9 cellular contexts compared by ENCODE assay signal in the genomic region with DNA sequence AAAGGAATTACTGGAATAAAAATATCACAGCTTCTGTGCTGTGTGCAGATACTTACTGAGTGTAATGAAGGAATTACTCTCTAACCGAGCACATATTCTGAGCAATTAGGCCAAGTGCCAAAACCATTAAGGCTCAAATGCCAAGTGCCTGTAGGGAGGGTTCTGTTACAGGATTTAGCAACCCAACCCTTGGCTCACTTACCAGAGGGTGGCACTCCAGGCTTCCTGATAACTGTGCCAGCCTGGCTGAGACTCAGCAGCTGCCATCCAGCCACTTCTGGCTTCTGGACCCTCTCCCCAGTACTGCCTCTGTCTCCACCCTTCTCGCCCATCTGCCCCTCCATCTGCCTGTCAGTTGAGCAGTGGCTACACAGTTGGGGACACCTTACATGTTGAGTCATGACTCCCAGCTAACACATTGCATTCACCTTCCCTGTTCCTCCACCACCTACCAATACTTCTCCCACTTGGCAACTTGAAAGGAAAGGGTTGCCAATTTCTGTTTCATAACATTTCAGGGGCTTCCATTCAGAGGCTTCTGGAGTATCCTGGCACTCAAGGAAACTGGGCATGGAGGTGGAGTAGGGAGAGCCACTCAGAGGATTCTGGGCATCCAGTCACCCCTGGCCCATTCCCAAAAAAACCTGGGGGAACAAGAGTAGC.
A peak's percentile ranks its signal among the peaks of the same experiment; 100 is the strongest.
DNase-seq lines count a peak whose midpoint lies in the region; ATAC-seq, FAIRE-seq and TF ChIP-seq lines count a peak whose summit lies in the region.
"Had no signal": no experiment of that assay in that cellular context is flagged by ENCODE, and none has a peak within 500 bp of the region (broad histone marks: within the 10 kb centered on the region; RNA-seq: fewer than 3 reads in every experiment).

No MANE protein-coding gene starts in this region.

- no peaks in the 10 kb centered on the region for H3K9me1 ChIP-seq in endothelial cell of umbilical vein (replicated peaks; ENCODE audit: control insufficient read depth, extremely low read depth, insufficient read depth, low read length)

- no peak overlapping the region for H3K9ac ChIP-seq in endothelial cell of umbilical vein (replicated peaks; ENCODE audit: extremely low read depth, insufficient read depth, low read length)
- no peak overlapping the region for H3K9ac ChIP-seq in neural progenitor cell
- no peak overlapping the region for H3K9ac ChIP-seq in smooth muscle cell (ENCODE audit: low read depth)

- FAIRE-seq in endothelial cell of umbilical vein (lab: Jason Lieb, UNC), result peak; percentile 79

- H3K4me1 Mint-ChIP-seq in neural progenitor cell, result no peaks in the 10 kb centered on the region
- H3K4me1 Mint-ChIP-seq: neural crest cell had no signal

- CTCF ChIA-PET in endothelial cell of umbilical vein (lab: Charles Lee), result interaction anchor here (1.0 to 2.9 kb wide), 11 partner anchors 8 to 1012 kb away, joined by 3 to 12 read pairs (median 4); no protein-coding TSS in a partner anchor

- intact Hi-C loops in endothelial cell of umbilical vein (cut with micrococcal nuclease), result no loop called here

- no peak overlapping the region for H3K4me3 Mint-ChIP-seq in neural progenitor cell
- H3K4me3 Mint-ChIP-seq: neural crest cell had no signal

- TF ChIP-seq POLR2A in endothelial cell of umbilical vein (IDR thresholded peaks at IDR 0.05; ENCODE audit: low read depth, low read length), result no peak

- no peaks in the 10 kb centered on the region for H4K20me1 ChIP-seq in endothelial cell of umbilical vein (replicated peaks; ENCODE audit: control insufficient read depth, extremely low read depth, insufficient read depth, low read length)
- no peaks in the 10 kb centered on the region for H4K20me1 ChIP-seq in neural progenitor cell (ENCODE audit: low read depth)
- H4K20me1 ChIP-seq in smooth muscle cell (ENCODE audit: low read depth), result no peaks in the 10 kb centered on the region

- peaks cover 5% of the 10 kb centered on the region for H3K9me3 Mint-ChIP-seq in neural progenitor cell

- H3K4me1 ChIP-seq in endothelial cell of umbilical vein (ENCODE audit: control insufficient read depth, extremely low read depth, insufficient read depth, low read length) (no peaks in the 10 kb centered on the region), neural progenitor cell (peaks cover 5% of the 10 kb centered on the region), smooth muscle cell (ENCODE audit: low read depth) (peaks cover 4% of the 10 kb centered on the region)

- H3F3A ChIP-seq in neural progenitor cell (ENCODE audit: low read depth), result no peaks in the 10 kb centered on the region
- no peaks in the 10 kb centered on the region for H3F3A ChIP-seq in smooth muscle cell (ENCODE audit: low read depth)

- no peaks in the 10 kb centered on the region for H3K79me2 ChIP-seq in endothelial cell of umbilical vein (ENCODE audit: control insufficient read depth, insufficient read depth, low read length)
- H3K79me2 ChIP-seq in neural progenitor cell (ENCODE audit: low read depth), result no peaks in the 10 kb centered on the region
- no peaks in the 10 kb centered on the region for H3K79me2 ChIP-seq in smooth muscle cell (ENCODE audit: low read depth)

- no peaks in the 10 kb centered on the region for H3K27me3 Mint-ChIP-seq in neural progenitor cell (ENCODE audit: insufficient read depth, low read depth)

- no TSS peak for BruUV-seq in endothelial cell of umbilical vein (replicated peaks; lab: Mats Ljungman, UMichigan)

- H2AFZ ChIP-seq in endothelial cell of umbilical vein (ENCODE audit: low read depth, low read length) (no peak overlapping the region), neural progenitor cell (replicated peaks) (no peak overlapping the region), smooth muscle cell (ENCODE audit: low read depth) (no peak overlapping the region)

- H3K36me3 ChIP-seq in endothelial cell of umbilical vein (ENCODE audit: control insufficient read depth in 2 of 2, extremely low read depth in 1 of 2, insufficient read depth in 2 of 2, low read length in 2 of 2) (no peaks in the 10 kb centered on the region), neural progenitor cell (no peaks in the 10 kb centered on the region), smooth muscle cell (ENCODE audit: low read depth) (no peaks in the 10 kb centered on the region)

- H3K36me3 Mint-ChIP-seq in neural progenitor cell, result no peaks in the 10 kb centered on the region

- DNase-seq in AG08396 (ENCODE audit: low spot score), result peak; percentile 9
- peak; percentile 81 for DNase-seq in HT-29 (ENCODE audit: low spot score)
- DNase-seq in RPMI7951 (ENCODE audit: low read depth), result peak; percentile 63
- peak; percentile 61 for DNase-seq in endothelial cell of umbilical vein (ENCODE audit: low read depth, low spot score)
- peak; percentile 52 for DNase-seq in neural progenitor cell (ENCODE audit: low spot score)
- DNase-seq in smooth muscle cell (lab: John Stamatoyannopoulos, UW; ENCODE audit: unreplicated experiment), result no peak

- no peak overlapping the region for H3K27ac Mint-ChIP-seq in neural progenitor cell

- H3K27me3 ChIP-seq in endothelial cell of umbilical vein (ENCODE audit: control insufficient read depth in 2 of 2, insufficient read depth in 2 of 2, low read length in 2 of 2) (no peaks in the 10 kb centered on the region), neural progenitor cell (no peaks in the 10 kb centered on the region), smooth muscle cell (ENCODE audit: low read depth) (no peaks in the 10 kb centered on the region)

- no peaks in the 10 kb centered on the region for H3K9me3 ChIP-seq in endothelial cell of umbilical vein (replicated peaks; ENCODE audit: control insufficient read depth, insufficient read depth, low read length)
- no peaks in the 10 kb centered on the region for H3K9me3 ChIP-seq in neural progenitor cell (ENCODE audit: low read depth)
- H3K9me3 ChIP-seq in smooth muscle cell (replicated peaks; ENCODE audit: low read depth), result no peaks in the 10 kb centered on the region

- H3K4me3 ChIP-seq in endothelial cell of umbilical vein (replicated peaks in 1 of 3; ENCODE audit: insufficient read depth in 1 of 3, low read depth in 1 of 3, low read length in 3 of 3), result no peak overlapping the region
- no peak overlapping the region for H3K4me3 ChIP-seq in neural progenitor cell
- H3K4me3 ChIP-seq in smooth muscle cell, result no peak overlapping the region

- H3K4me2 ChIP-seq in endothelial cell of umbilical vein (ENCODE audit: insufficient read depth, low read length) (no peak overlapping the region), neural progenitor cell (no peak overlapping the region), smooth muscle cell (no peak overlapping the region)

- TF ChIP-seq CTCF in endothelial cell of umbilical vein (IDR thresholded peaks at IDR 0.05; ENCODE audit: extremely low read depth in 1 of 2, insufficient read depth in 1 of 2, low read depth in 1 of 2, low read length in 2 of 2) (peak; percentile 32 to 45), neural progenitor cell (IDR thresholded peaks at IDR 0.05) (peak; percentile 45), smooth muscle cell (IDR thresholded peaks at IDR 0.05; ENCODE audit: borderline replicate concordance, insufficient read depth, poor library complexity, severe bottlenecking) (no peak)

- 56% methylated on average over 2 of the region's 2 CpGs for WGBS in smooth muscle cell (ENCODE audit: low lambda C conversion rate)

- ATAC-seq in GM19452 (IDR thresholded peaks at IDR 0.05; ENCODE audit: unreplicated experiment), result no peak
- ATAC-seq in GM21526 (IDR thresholded peaks at IDR 0.05; ENCODE audit: low FRiP score, unreplicated experiment), result no peak

- POLR2A ChIA-PET in endothelial cell of umbilical vein (lab: Charles Lee), result no interaction called here

- dilution Hi-C loops in endothelial cell of umbilical vein (cut with MboI; ENCODE audit: extremely low pct_ligation_motif_present, low sequenced_read_pairs), result no loop called here

- no peak overlapping the region for H3K27ac ChIP-seq in endothelial cell of umbilical vein (ENCODE audit: insufficient read depth, low read depth, low read length)
- no peak overlapping the region for H3K27ac ChIP-seq in neural progenitor cell
- H3K27ac ChIP-seq in smooth muscle cell (ENCODE audit: low read depth), result no peak overlapping the region

TF ChIP-seq in endothelial cell of umbilical vein, 7 proteins besides CTCF, POLR2A, EP300 and RAD21:
- TF ChIP-seq FOS (IDR thresholded peaks at IDR 0.05; ENCODE audit: borderline replicate concordance, insufficient read depth, low read length) (no peak), MYC (IDR thresholded peaks at IDR 0.05; ENCODE audit: low read depth, low read length) (no peak), JUN (IDR thresholded peaks at IDR 0.05; ENCODE audit: borderline replicate concordance, insufficient read depth, insufficient read length, low read depth) (no peak), EZH2 (IDR thresholded peaks at IDR 0.05; ENCODE audit: borderline replicate concordance, low read depth, low read length, severe bottlenecking) (no peak), GATA2 (IDR thresholded peaks at IDR 0.05; ENCODE audit: insufficient read depth, insufficient read length, low read depth, low read length) (no peak), POLR2AphosphoS5 (IDR thresholded peaks at IDR 0.05; ENCODE audit: insufficient read depth, low read depth, low read length) (no peak)
- TF ChIP-seq, protein P1, sequence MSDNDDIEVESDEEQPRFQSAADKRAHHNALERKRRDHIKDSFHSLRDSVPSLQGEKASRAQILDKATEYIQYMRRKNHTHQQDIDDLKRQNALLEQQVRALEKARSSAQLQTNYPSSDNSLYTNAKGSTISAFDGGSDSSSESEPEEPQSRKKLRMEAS (IDR thresholded peaks at IDR 0.05; ENCODE audit: insufficient read depth, insufficient read length), result no peak
